Comparison of ENCODE assay signal across 10 cellular contexts in the genomic region with DNA sequence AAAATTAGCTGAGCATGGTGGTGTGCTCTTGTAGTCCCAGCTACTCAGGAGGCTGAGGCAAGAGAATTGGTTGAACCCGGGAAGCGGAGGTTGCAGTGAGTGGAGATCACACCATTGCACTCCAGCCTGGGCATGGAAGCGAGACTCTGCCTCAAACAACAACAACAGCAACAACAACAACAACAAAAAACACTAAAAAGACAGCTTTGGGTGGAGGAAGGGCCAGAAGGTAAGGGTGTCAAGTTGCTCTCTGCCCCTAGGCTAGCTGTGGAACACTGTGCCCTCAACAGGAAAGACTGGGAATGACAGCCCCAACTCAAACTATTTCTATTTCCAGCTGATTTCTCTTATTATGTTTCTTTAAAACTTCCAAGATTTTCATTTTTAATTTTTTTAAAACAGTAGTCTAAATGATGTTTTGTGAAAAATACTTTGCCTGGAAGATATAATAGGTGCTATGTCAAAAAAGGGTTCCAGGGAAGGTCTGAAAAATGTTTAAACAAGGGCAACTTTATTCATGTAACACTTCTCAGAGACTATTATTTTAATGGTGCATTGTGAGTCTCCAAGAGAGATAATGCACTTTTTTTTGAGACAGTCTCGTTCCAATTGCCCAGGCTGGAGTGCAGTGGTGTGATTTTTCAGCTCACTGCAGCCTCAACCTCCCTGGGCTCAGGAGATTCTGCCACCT. TPM values are rescaled to one million over a fixed set of nuclear protein-coding genes. Genes with fewer than 3 reads are reported as not detected.
DNase-seq lines count a peak whose midpoint lies in the region; ATAC-seq, FAIRE-seq and TF ChIP-seq lines count a peak whose summit lies in the region.
"Had no signal": no experiment of that assay in that cellular context is flagged by ENCODE, and none has a peak within 500 bp of the region (broad histone marks: within the 10 kb centered on the region; RNA-seq: fewer than 3 reads in every experiment).

No MANE protein-coding gene starts in this region.

- CTCF ChIA-PET in CD4-positive, alpha-beta T cell (lab: Charles Lee), result interaction anchor here (0.6 to 0.9 kb wide), 2 partner anchors 116 to 119 kb away, joined by 3 to 4 read pairs; no protein-coding TSS in a partner anchor
- CTCF ChIA-PET in HCT116 (lab: Charles Lee), result interaction anchor here (0.7 to 1.9 kb wide), 11 partner anchors 9 to 246 kb away, joined by 3 to 8 read pairs (median 4); a partner anchor contains a TSS
- CTCF ChIA-PET in activated B cell treated with CpG ODN at 0.5 μM for 24 hours (lab: Charles Lee), result interaction anchor here (0.6 to 1.6 kb wide), 3 partner anchors 79 to 234 kb away, joined by 3 to 4 read pairs (median 3); no protein-coding TSS in a partner anchor

- H2BK15ac ChIP-seq in mesendoderm (replicated peaks; ENCODE audit: low read depth), result no peak overlapping the region

- peaks cover 5% of the 10 kb centered on the region for H3K36me3 Mint-ChIP-seq in CD4-positive, alpha-beta T cell (ENCODE audit: low read depth)
- H3K36me3 Mint-ChIP-seq in activated B cell treated with CpG ODN at 0.5 μM for 24 hours (ENCODE audit: low read depth), result peaks cover 6% of the 10 kb centered on the region

- no peak overlapping the region for H2AK5ac ChIP-seq in mesendoderm (ENCODE audit: low read length)

- no peaks in the 10 kb centered on the region for H3K9me3 ChIP-seq in CD4-positive, alpha-beta T cell (ENCODE audit: control insufficient read depth, low read length)
- H3K9me3 ChIP-seq in HCT116 (ENCODE audit: control insufficient read depth in 1 of 2, insufficient read depth in 1 of 2, low read depth in 1 of 2, low read length in 2 of 2), result no peaks in the 10 kb centered on the region
- H3K9me3 ChIP-seq in tibial artery, result no peaks in the 10 kb centered on the region

- no peak overlapping the region for H4K8ac ChIP-seq in mesendoderm (ENCODE audit: low read depth, low read length)

- H3K9me3 Mint-ChIP-seq in CD4-positive, alpha-beta T cell, result no peaks in the 10 kb centered on the region
- H3K9me3 Mint-ChIP-seq in activated B cell treated with CpG ODN at 0.5 μM for 24 hours, result no peaks in the 10 kb centered on the region
- H3K9me3 Mint-ChIP-seq: activated T-cell treated with anti-CD3 and anti-CD28 coated beads, Interleukin-2, amount 50 U/mL, for 72 hours had no signal

- H4K5ac ChIP-seq in mesendoderm (ENCODE audit: low read length), result no peak overlapping the region

- H3K4me2 ChIP-seq in HCT116 (ENCODE audit: low read length) (no peak overlapping the region), mesendoderm (ENCODE audit: low read length) (no peak overlapping the region)

- TF ChIP-seq POLR2A in HCT116 (IDR thresholded peaks at IDR 0.05; ENCODE audit: borderline replicate concordance, extremely low read depth, insufficient read depth, insufficient read length), result no peak
- no peak for TF ChIP-seq POLR2A in GM12892 (IDR thresholded peaks at IDR 0.05; ENCODE audit: low read depth, low read length)

- RAD21 ChIA-PET in HCT116 (lab: Charles Lee; ENCODE audit: low non-redundant PET in 1 of 2, low total read pairs in 2 of 2, uncharacterized antibody in 2 of 2, unreplicated experiment in 2 of 2), result interaction anchor here in 1 of 2 experiments (0.6 kb wide), 2 partner anchors 9 to 90 kb away, joined by 3 to 5 read pairs; no protein-coding TSS in a partner anchor

- TF ChIP-seq CTCF in CD4-positive, alpha-beta T cell (IDR thresholded peaks at IDR 0.05), result peak; percentile 20
- peak; percentile 31 to 64 (median 54); a peak in 5 of 6 replicates for TF ChIP-seq CTCF in HCT116 (IDR thresholded peaks at IDR 0.05 in 2 of 3, conservative IDR thresholded peaks at IDR 0.05 in 1 of 3; ENCODE audit: borderline replicate concordance in 1 of 3, insufficient read depth in 1 of 3, low read depth in 2 of 3, low read length in 2 of 3)
- TF ChIP-seq CTCF in activated B cell treated with CpG ODN at 0.5 μM for 24 hours (IDR thresholded peaks at IDR 0.05), result no peak
- no peak for TF ChIP-seq CTCF in tibial artery (IDR thresholded peaks at IDR 0.05)

- no peak overlapping the region for H3K27ac ChIP-seq in CD4-positive, alpha-beta T cell (ENCODE audit: low read depth, low read length)
- H3K27ac ChIP-seq in HCT116 (ENCODE audit: low read depth, low read length) (no peak overlapping the region), mesendoderm (ENCODE audit: low read depth, low read length) (no peak overlapping the region), tibial artery (peak overlapping the region in 1 of 2 donors; percentile 49)

- no peak overlapping the region for H2BK120ac ChIP-seq in mesendoderm (ENCODE audit: low read depth, low read length)

- no peak for DNase-seq in CD4-positive, alpha-beta T cell
- DNase-seq in HCT116 (ENCODE audit: low read depth, low spot score) (no peak), activated B cell treated with CpG ODN at 0.5 μM for 24 hours (no peak), mesendoderm (peak; percentile 73), tibial artery (no peak), GM12892 (ENCODE audit: insufficient read length) (no peak)
- no peak for DNase-seq in activated CD4-positive, alpha-beta T cell treated with anti-CD3 and anti-CD28 coated beads for 48 hours
- DNase-seq in activated T-cell treated with anti-CD3 and anti-CD28 coated beads, Interleukin-2, amount 50 U/mL, for 1 hour, result no peak
- DNase-seq: stimulated activated CD4-positive, alpha-beta T cell treated with anti-CD3 and anti-CD28 coated beads, Interleukin-4, amount 100 ng/mL, for 1 hour had no signal

- H3K4ac ChIP-seq in mesendoderm (ENCODE audit: low read depth, low read length), result no peak overlapping the region

- peaks cover 6% of the 10 kb centered on the region for H3K79me1 ChIP-seq in mesendoderm (ENCODE audit: low read length)

- no peak overlapping the region for H2BK5ac ChIP-seq in mesendoderm (ENCODE audit: low read length)

- intact Hi-C loops in CD4-positive, alpha-beta T cell (cut with DNase I, micrococcal nuclease), result no loop called here
- intact Hi-C loops in HCT116 (cut with micrococcal nuclease) (loop anchor here (10.0 kb wide), 1 partner anchor 246 kb away; no protein-coding TSS in a partner anchor), activated B cell treated with CpG ODN at 0.5 μM for 24 hours (cut with micrococcal nuclease) (no loop called here), tibial artery (cut with DNase I; ENCODE audit: low total_unique reads) (no loop called here)

- no peak overlapping the region for H3K23ac ChIP-seq in mesendoderm (ENCODE audit: low read length)

- H3K4me3 ChIP-seq in HCT116 (replicated peaks in 1 of 2; ENCODE audit: low read depth in 1 of 2, low read length in 2 of 2) (no peak overlapping the region), mesendoderm (ENCODE audit: low read length) (no peak overlapping the region), tibial artery (no peak overlapping the region)

- no peak overlapping the region for H3K56ac ChIP-seq in mesendoderm (ENCODE audit: low read length)

- H3K36me3 ChIP-seq in HCT116 (ENCODE audit: control insufficient read depth in 1 of 2, insufficient read depth in 2 of 2, low read length in 2 of 2) (no peaks in the 10 kb centered on the region), mesendoderm (ENCODE audit: control insufficient read depth, insufficient read depth, low read length) (no peaks in the 10 kb centered on the region), tibial artery (no peaks in the 10 kb centered on the region)

- FAIRE-seq in GM12892 (lab: Jason Lieb, UNC), result no peak

- POLR2A ChIA-PET in CD4-positive, alpha-beta T cell (lab: Charles Lee), result interaction anchor here (1.2 kb wide), 1 partner anchor 22 kb away, joined by 3 read pairs; no protein-coding TSS in a partner anchor
- POLR2A ChIA-PET in HCT116 (lab: Charles Lee), result interaction anchor here (0.6 kb wide), 1 partner anchor 235 kb away, joined by 3 read pairs; no protein-coding TSS in a partner anchor
- POLR2A ChIA-PET in activated B cell treated with CpG ODN at 0.5 μM for 24 hours (lab: Charles Lee), result interaction anchor here (0.6 to 1.4 kb wide), 6 partner anchors 10 to 1385 kb away, joined by 3 to 7 read pairs (median 3); no protein-coding TSS in a partner anchor

- peaks cover 12% of the 10 kb centered on the region; the same call in 1 of the 2 replicates for H4K20me1 ChIP-seq in HCT116 (ENCODE audit: insufficient read depth)

- no peak overlapping the region for H3K4me3 Mint-ChIP-seq in CD4-positive, alpha-beta T cell
- no peak overlapping the region for H3K4me3 Mint-ChIP-seq in activated B cell treated with CpG ODN at 0.5 μM for 24 hours

- H3K27ac Mint-ChIP-seq in CD4-positive, alpha-beta T cell, result no peak overlapping the region
- peak overlapping the region; percentile 31 for H3K27ac Mint-ChIP-seq in activated B cell treated with CpG ODN at 0.5 μM for 24 hours

- no peak overlapping the region for H2AFZ ChIP-seq in HCT116 (ENCODE audit: low read depth, low read length, poor library complexity, severe bottlenecking)

- H3K4me1 ChIP-seq in HCT116 (ENCODE audit: control insufficient read depth in 1 of 2, insufficient read depth in 2 of 2, low read length in 2 of 2) (peaks cover 0 to 2% of the 10 kb centered on the region in 2 experiments; a peak in 1 of 4 replicates), mesendoderm (ENCODE audit: control insufficient read depth, low read depth, low read length) (no peaks in the 10 kb centered on the region), tibial artery (peaks cover 0 to 55% (median 15%) of the 10 kb centered on the region in 4 donors)

- 0 out of 2 replicates have a peak, but pooled peaks have one; percentile 12 for TF ChIP-seq RAD21 in HCT116 (IDR thresholded peaks at IDR 0.05; ENCODE audit: low read depth)

- H3K79me2 ChIP-seq in HCT116 (ENCODE audit: insufficient read depth, low read length), result peaks cover 91% of the 10 kb centered on the region
- peaks cover 38% of the 10 kb centered on the region for H3K79me2 ChIP-seq in mesendoderm (ENCODE audit: control insufficient read depth, insufficient read depth, low read length)

- no CpG with 5 or more reads among the region's 4 CpGs for WGBS in mesendoderm (ENCODE audit: extremely low coverage, insufficient coverage, low lambda C conversion rate)

- no peaks in the 10 kb centered on the region for H3K27me3 ChIP-seq in CD4-positive, alpha-beta T cell (ENCODE audit: control insufficient read depth, insufficient read depth, low read length)
- H3K27me3 ChIP-seq in HCT116 (ENCODE audit: insufficient read depth, low read length) (no peaks in the 10 kb centered on the region), mesendoderm (ENCODE audit: insufficient read depth, low read length, poor library complexity) (no peaks in the 10 kb centered on the region), tibial artery (no peaks in the 10 kb centered on the region)

- no peak for ATAC-seq in CD4-positive, alpha-beta T cell (ENCODE audit: poor library complexity)
- peak; percentile 91 for ATAC-seq in HCT116
- ATAC-seq in activated B cell treated with CpG ODN at 0.5 μM for 24 hours (ENCODE audit: low read depth), result no peak

- H3K18ac ChIP-seq in mesendoderm (ENCODE audit: low read length), result no peak overlapping the region

- no TSS peak for BruUV-seq in HCT116 (replicated peaks; lab: Mats Ljungman, UMichigan)

- H3K9ac ChIP-seq in HCT116 (ENCODE audit: low read length) (no peak overlapping the region), mesendoderm (ENCODE audit: low read length) (no peak overlapping the region)

- peaks cover 69% of the 10 kb centered on the region for H3K4me1 Mint-ChIP-seq in CD4-positive, alpha-beta T cell (ENCODE audit: low read depth)
- peaks cover 69% of the 10 kb centered on the region for H3K4me1 Mint-ChIP-seq in activated B cell treated with CpG ODN at 0.5 μM for 24 hours

- H3K27me3 Mint-ChIP-seq in CD4-positive, alpha-beta T cell, result no peaks in the 10 kb centered on the region
- no peaks in the 10 kb centered on the region for H3K27me3 Mint-ChIP-seq in activated B cell treated with CpG ODN at 0.5 μM for 24 hours

- H3K9me2 ChIP-seq in HCT116 (ENCODE audit: insufficient read depth), result no peaks in the 10 kb centered on the region

RNA-seq across cellular contexts. Expression of a gene that starts 29.9 kb away (rescaled TPM):
- 10 to 100 TPM; 89.9 to 91.3 TPM for total RNA-seq in CD4-positive, alpha-beta T cell
- total RNA-seq in HCT116 (2021; ENCODE audit: unreplicated experiment) (69.2 TPM), activated B cell treated with CpG ODN at 0.5 μM for 24 hours (92.4 and 105 TPM in 2 replicates)
- polyA plus RNA-seq in HCT116 (2012), result 58.9 and 70.1 TPM in 2 replicates
- polyA plus RNA-seq in mesendoderm (2013, experiment 1 of 2), result 91.6 TPM
- 89.6 TPM for polyA plus RNA-seq in mesendoderm (2013, experiment 2 of 2)
- polyA plus RNA-seq in GM12892 (2012; ENCODE audit: missing spikeins), result 18.4 TPM

Comparison
In these comparisons a context has a peak if more than half of its experiments do, and no peak if none do; other contexts are left out.
1. CTCF ChIP-seq: peak in CD4-positive, alpha-beta T cell (single experiment) and HCT116 (3 of 3); none in activated B cell treated with CpG ODN at 0.5 μM for 24 hours (single experiment) and tibial artery (0 of 2).